25 cellular contexts compared by ENCODE assay signal in the genomic region with DNA sequence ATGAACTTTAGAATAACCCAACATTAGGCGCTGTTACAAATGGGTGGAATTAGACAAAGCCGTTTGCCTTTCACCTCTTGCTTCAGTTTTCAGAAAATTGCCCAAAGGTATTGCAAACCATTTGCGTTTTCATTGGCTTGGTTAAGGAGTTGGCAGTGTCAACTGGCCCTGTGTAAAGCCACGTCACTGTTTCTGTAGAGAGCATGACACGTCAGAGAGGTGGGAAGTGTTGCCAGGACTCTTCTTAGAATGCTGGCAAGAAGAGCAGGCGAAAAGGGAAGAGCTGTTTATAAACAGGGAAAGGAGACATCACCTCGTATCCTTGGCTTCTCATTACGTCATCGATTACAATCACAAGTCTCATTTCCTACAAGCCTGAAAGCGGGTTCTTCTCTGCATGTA. TPM values are rescaled to one million over a fixed set of nuclear protein-coding genes. Genes with fewer than 3 reads are reported as not detected.
DNase-seq lines count a peak whose midpoint lies in the region.
"Had no signal": no experiment of that assay in that cellular context is flagged by ENCODE, and none has a peak within 500 bp of the region (broad histone marks: within the 10 kb centered on the region; RNA-seq: fewer than 3 reads in every experiment).

No MANE protein-coding gene starts in this region.

- peaks cover 8 to 25% of the 10 kb centered on the region in 2 donors for H3K27me3 Mint-ChIP-seq in CD8-positive, alpha-beta memory T cell

- H3K9me3 ChIP-seq in BLaER1 treated with 17β-estradiol and CSF1 and Interleukin-3, amounts not matched to agents 10 nM and 100 nM (replicated peaks in 1 of 11) = no peaks in the 10 kb centered on the region
- no peaks in the 10 kb centered on the region for H3K9me3 ChIP-seq in CD8-positive, alpha-beta memory T cell (ENCODE audit: low read length)
- H3K9me3 ChIP-seq: adrenal gland, left lung, prostate gland had no signal

- peak overlapping the region in 1 of 8 donors; percentile 15 for H3K27ac Mint-ChIP-seq in CD8-positive, alpha-beta memory T cell
- H3K27ac Mint-ChIP-seq: activated CD4-positive, alpha-beta memory T cell treated with anti-CD3 and anti-CD28 coated beads, Interleukin-2, amount 10 ng/mL, durations not matched to agents 7 days and 5 days; neural progenitor cell; stimulated activated naive CD8-positive, alpha-beta T cell treated with anti-CD3 and anti-CD28 coated beads, Interleukin-15, Interleukin-2, amounts not matched to agents 100 ng/mL and 50 ng/mL, for 24 hours; type B pancreatic cell had no signal

- no peak overlapping the region for H3K27ac ChIP-seq in BLaER1 treated with 17β-estradiol and CSF1 and Interleukin-3, amounts not matched to agents 10 nM and 100 nM
- no peak overlapping the region for H3K27ac ChIP-seq in CD8-positive, alpha-beta memory T cell (ENCODE audit: low read depth, low read length)
- H3K27ac ChIP-seq: adrenal gland, cardiac muscle cell, left lung, neural progenitor cell, prostate gland had no signal

- peak; percentile 6 for DNase-seq in HCEC 1CT
- peak; percentile 31 for DNase-seq in astrocyte of the hippocampus (ENCODE audit: low read depth, low spot score)
- DNase-seq in fibroblast of the conjunctiva (ENCODE audit: low read depth) = peak; percentile 65
- DNase-seq in CD8-positive, alpha-beta memory T cell = no peak
- no peak for DNase-seq in 8988T
- no peak for DNase-seq in inferior parietal cortex (ENCODE audit: extremely low spot score)
- no peak for DNase-seq in ecto neural progenitor cell (ENCODE audit: low spot score)
- DNase-seq: activated CD4-positive, alpha-beta memory T cell treated with anti-CD3 and anti-CD28 coated beads, Interleukin-2, amount 10 ng/mL, durations not matched to agents 7 days and 5 days; activated CD4-positive, CD25-positive, alpha-beta regulatory T cell; activated gamma-delta T cell treated with Interleukin-2 at 50 U/mL for 16 hours; activated T-cell treated with anti-CD3 and anti-CD28 coated beads for 4 hours; adrenal gland; erythroblast; MM.1S; NCI-H1694 treated with DMSO at 0.1 percent for 48 hours; NCI-H345; stimulated activated CD4-positive, alpha-beta T cell treated with anti-CD3 and anti-CD28 coated beads, Interleukin-2, amount 100 ng/mL, for 48 hours had no signal

- no peaks in the 10 kb centered on the region for H3K9me3 Mint-ChIP-seq in CD8-positive, alpha-beta memory T cell
- H3K9me3 Mint-ChIP-seq: activated CD4-positive, alpha-beta memory T cell treated with anti-CD3 and anti-CD28 coated beads, Interleukin-2, amount 10 ng/mL, durations not matched to agents 7 days and 5 days; stimulated activated naive CD8-positive, alpha-beta T cell treated with anti-CD3 and anti-CD28 coated beads, Interleukin-15, Interleukin-2, amounts not matched to agents 100 ng/mL and 50 ng/mL, for 24 hours; type B pancreatic cell had no signal

- H3K36me3 Mint-ChIP-seq in CD8-positive, alpha-beta memory T cell = peaks cover 0 to 5% (median 0%) of the 10 kb centered on the region in 3 donors
- H3K36me3 Mint-ChIP-seq: neural progenitor cell, type B pancreatic cell had no signal

- H3K4me3 Mint-ChIP-seq in CD8-positive, alpha-beta memory T cell = no peak overlapping the region
- H3K4me3 Mint-ChIP-seq: activated CD4-positive, alpha-beta memory T cell treated with anti-CD3 and anti-CD28 coated beads, Interleukin-2, amount 10 ng/mL, durations not matched to agents 7 days and 5 days; neural progenitor cell; stimulated activated naive CD8-positive, alpha-beta T cell treated with anti-CD3 and anti-CD28 coated beads, Interleukin-15, Interleukin-2, amounts not matched to agents 100 ng/mL and 50 ng/mL, for 24 hours; type B pancreatic cell had no signal

- H3K36me3 ChIP-seq in BLaER1 treated with 17β-estradiol and CSF1 and Interleukin-3, amounts not matched to agents 10 nM and 100 nM = no peaks in the 10 kb centered on the region
- H3K36me3 ChIP-seq in CD8-positive, alpha-beta memory T cell (ENCODE audit: insufficient read depth, low read length) = no peaks in the 10 kb centered on the region
- H3K36me3 ChIP-seq: adrenal gland, cardiac muscle cell, left lung, neural progenitor cell, prostate gland had no signal

- H4K20me1 ChIP-seq in BLaER1 treated with 17β-estradiol and CSF1 and Interleukin-3, amounts not matched to agents 10 nM and 100 nM = peaks cover 0 to 7% (median 6%) of the 10 kb centered on the region in 11 experiments; a peak in 14 of 22 replicates

- peaks cover 18 to 22% (median 20%) of the 10 kb centered on the region in 3 donors for H3K4me1 Mint-ChIP-seq in CD8-positive, alpha-beta memory T cell

- H3K4me2 ChIP-seq in BLaER1 treated with 17β-estradiol and CSF1 and Interleukin-3, amounts not matched to agents 10 nM and 100 nM = peak overlapping the region in 6 of 11 experiments; percentile 9 to 65 (median 46); a peak in 10 of 22 replicates
- H3K4me2 ChIP-seq: neural progenitor cell, smooth muscle cell had no signal

- CTCF ChIA-PET in CD8-positive, alpha-beta memory T cell (lab: Charles Lee) = interaction anchor here (0.7 to 1.1 kb wide), 2 partner anchors 199 to 375 kb away, joined by 3 read pairs; no protein-coding TSS in a partner anchor

- POLR2A ChIA-PET in CD8-positive, alpha-beta memory T cell (lab: Charles Lee) = no interaction called here

- no peak overlapping the region for H3K4me3 ChIP-seq in BLaER1 treated with 17β-estradiol and CSF1 and Interleukin-3, amounts not matched to agents 10 nM and 100 nM
- H3K4me3 ChIP-seq in CD8-positive, alpha-beta memory T cell (ENCODE audit: low read length) = no peak overlapping the region
- H3K4me3 ChIP-seq: adrenal gland, cardiac muscle cell, left lung, neural progenitor cell, prostate gland, smooth muscle cell had no signal

- H3K27me3 ChIP-seq in BLaER1 treated with 17β-estradiol and CSF1 and Interleukin-3, amounts not matched to agents 10 nM and 100 nM = peaks cover 0 to 34% (median 4%) of the 10 kb centered on the region in 11 experiments; a peak in 9 of 22 replicates
- no peaks in the 10 kb centered on the region for H3K27me3 ChIP-seq in CD8-positive, alpha-beta memory T cell (ENCODE audit: insufficient read depth, low read length, poor library complexity, severe bottlenecking)

- H3K9ac ChIP-seq in BLaER1 treated with 17β-estradiol and CSF1 and Interleukin-3, amounts not matched to agents 10 nM and 100 nM = no peak overlapping the region
- H3K9ac ChIP-seq: neural progenitor cell had no signal

- H3K4me1 ChIP-seq in BLaER1 treated with 17β-estradiol and CSF1 and Interleukin-3, amounts not matched to agents 10 nM and 100 nM = peaks cover 28 to 65% (median 48%) of the 10 kb centered on the region in 10 experiments
- H3K4me1 ChIP-seq in CD8-positive, alpha-beta memory T cell (ENCODE audit: insufficient read depth, low read length) = peaks cover 21% of the 10 kb centered on the region
- H3K4me1 ChIP-seq: neural progenitor cell had no signal

RNA-seq across cellular contexts. Expression of a gene that starts 4.3 kb away (rescaled TPM):
- total RNA-seq in CD8-positive, alpha-beta memory T cell = 100 to 1,000 TPM; 700 to 703 TPM
- polyA plus RNA-seq in CD8-positive, alpha-beta memory T cell = 3.4 TPM
- total RNA-seq: cardiac muscle cell had no signal
- polyA plus RNA-seq: cardiac muscle cell, smooth muscle cell had no signal

Comparison
In these comparisons a context has a peak if more than half of its experiments do, and no peak if none do; other contexts are left out.
1. DNase-seq: peak in HCEC 1CT (single experiment), astrocyte of the hippocampus (single experiment) and fibroblast of the conjunctiva (single experiment); none in CD8-positive, alpha-beta memory T cell (0 of 5), 8988T (single experiment), inferior parietal cortex (single experiment) and ecto neural progenitor cell (single experiment).